Comparison of ENCODE assay signal across 8 cellular contexts in genomic region chr22:41746563-41747400, GRCh38. TPM values are rescaled to one million over a fixed set of nuclear protein-coding genes. Genes with fewer than 3 reads are reported as not detected.
DNase-seq lines count a peak whose midpoint lies in the region; ATAC-seq, FAIRE-seq and TF ChIP-seq lines count a peak whose summit lies in the region.

No MANE protein-coding gene starts in this region.

- CTCF ChIA-PET in activated CD4-positive, alpha-beta memory T cell treated with anti-CD3 and anti-CD28 coated beads, Interleukin-2, amount 10 ng/mL, durations not matched to agents 7 days and 5 days (lab: Charles Lee), result interaction anchor here (0.6 to 4.0 kb wide), 40 partner anchors 9 to 623 kb away, joined by 3 to 44 read pairs (median 4); partner anchors contain the start of genes CCDC134, CENPM, MEI1 and SNU13
- CTCF ChIA-PET in H1 (lab: Charles Lee; ENCODE audit: partially characterized antibody), result interaction anchor here (0.6 to 5.6 kb wide), 38 partner anchors 8 to 1477 kb away, joined by 3 to 54 read pairs (median 6); partner anchors contain the start of genes CCDC134, MEI1 and TNFRSF13C

- H3K27ac Mint-ChIP-seq in activated CD4-positive, alpha-beta memory T cell treated with anti-CD3 and anti-CD28 coated beads, Interleukin-2, amount 10 ng/mL, durations not matched to agents 7 days and 5 days, result no peak overlapping the region

- H2BK12ac ChIP-seq in H1 (ENCODE audit: low read depth, low read length), result no peak overlapping the region

- no peaks in the 10 kb centered on the region for H3K36me3 ChIP-seq in H1 (ENCODE audit: control insufficient read depth in 2 of 4, insufficient read depth in 4 of 4, low read length in 3 of 4)
- H3K36me3 ChIP-seq in mesendoderm (ENCODE audit: control insufficient read depth, insufficient read depth, low read length), result no peaks in the 10 kb centered on the region

- H2BK15ac ChIP-seq in H1 (ENCODE audit: low read length) (no peak overlapping the region), mesendoderm (replicated peaks; ENCODE audit: low read depth) (no peak overlapping the region)

- H2AFZ ChIP-seq in H1 (ENCODE audit: low read length), result no peak overlapping the region

- H3K27ac ChIP-seq in H1 (ENCODE audit: low read depth, low read length) (no peak overlapping the region), mesendoderm (ENCODE audit: low read depth, low read length) (no peak overlapping the region)

- no peak overlapping the region for H3K14ac ChIP-seq in H1 (ENCODE audit: insufficient read length)

- no peaks in the 10 kb centered on the region for H3K9me3 ChIP-seq in H1 (ENCODE audit: insufficient read depth in 2 of 2, low read depth in 1 of 2, low read length in 1 of 2)

- H3K36me3 Mint-ChIP-seq in activated CD4-positive, alpha-beta memory T cell treated with anti-CD3 and anti-CD28 coated beads, Interleukin-2, amount 10 ng/mL, durations not matched to agents 7 days and 5 days (ENCODE audit: low read depth), result no peaks in the 10 kb centered on the region

- H3K18ac ChIP-seq in H1 (ENCODE audit: extremely low read depth, low read length), result no peak overlapping the region
- no peak overlapping the region for H3K18ac ChIP-seq in mesendoderm (ENCODE audit: low read length)

- H3K9ac ChIP-seq in H1 (replicated peaks in 1 of 4; ENCODE audit: extremely low read depth in 1 of 4, low read depth in 3 of 4, low read length in 3 of 4) (no peak overlapping the region), mesendoderm (ENCODE audit: low read length) (no peak overlapping the region)

- H3K23ac ChIP-seq in H1 (ENCODE audit: insufficient read length) (no peak overlapping the region), mesendoderm (ENCODE audit: low read length) (no peak overlapping the region)

- H3K27me3 ChIP-seq in H1 (replicated peaks in 1 of 4; ENCODE audit: control insufficient read depth in 3 of 4, extremely low read depth in 1 of 4, insufficient read depth in 3 of 4, low read length in 3 of 4) (no peaks in the 10 kb centered on the region; a peak in 1 of 7 replicates), mesendoderm (ENCODE audit: insufficient read depth, low read length, poor library complexity) (no peaks in the 10 kb centered on the region)

- H4K5ac ChIP-seq in H1 (ENCODE audit: insufficient read length, low read depth, low read length) (no peak overlapping the region), mesendoderm (ENCODE audit: low read length) (no peak overlapping the region)

- DNase-seq in AG08395 (ENCODE audit: low spot score) (peak; percentile 90), NCI-H526 treated with DMSO at 0.1 percent for 48 hours (lab: John Stamatoyannopoulos, UW) (peak; percentile 3), H1 (ENCODE audit: low read depth in 1 of 2, low spot score in 2 of 2) (peak; percentile 46 to 77), mesendoderm (peak; percentile 90)
- peak; percentile 58 for DNase-seq in activated CD4-positive, alpha-beta memory T cell treated with anti-CD3 and anti-CD28 coated beads, Interleukin-2, amount 10 ng/mL, durations not matched to agents 7 days and 5 days
- peak; percentile 0 to 10 for DNase-seq in stimulated activated CD8-positive, alpha-beta memory T cell treated with anti-CD3 and anti-CD28 coated beads, Interleukin-15, amount 100 ng/mL, for 4 hours (ENCODE audit: low read depth in 2 of 2)

- H2BK5ac ChIP-seq in H1 (ENCODE audit: low read depth, low read length) (no peak overlapping the region), mesendoderm (ENCODE audit: low read length) (no peak overlapping the region)

- no peak for TF ChIP-seq EP300 in H1 (IDR thresholded peaks at IDR 0.05; ENCODE audit: borderline replicate concordance in 1 of 2, low read depth in 2 of 2, low read length in 2 of 2)

- peak; percentile 79 to 84 for TF ChIP-seq RAD21 in H1 (IDR thresholded peaks at IDR 0.05 in 1 of 2, conservative IDR thresholded peaks at IDR 0.05 in 1 of 2; ENCODE audit: low read depth in 2 of 2, low read length in 2 of 2)

- H3K56ac ChIP-seq in H1 (replicated peaks; ENCODE audit: insufficient read length, low read depth, low read length), result no peak overlapping the region
- H3K56ac ChIP-seq in mesendoderm (ENCODE audit: low read length), result no peak overlapping the region

- H3K4me3 ChIP-seq in H1 (ENCODE audit: extremely low read depth in 1 of 4, insufficient read depth in 2 of 4, low read depth in 3 of 4, low read length in 4 of 4) (no peak overlapping the region), mesendoderm (ENCODE audit: low read length) (no peak overlapping the region)

- H3K4me3 Mint-ChIP-seq in activated CD4-positive, alpha-beta memory T cell treated with anti-CD3 and anti-CD28 coated beads, Interleukin-2, amount 10 ng/mL, durations not matched to agents 7 days and 5 days, result no peak overlapping the region

- FAIRE-seq in H1 (lab: Jason Lieb, UNC), result peak; percentile 98

- H3K4ac ChIP-seq in H1 (replicated peaks; ENCODE audit: insufficient read length, low read depth, low read length), result no peak overlapping the region
- no peak overlapping the region for H3K4ac ChIP-seq in mesendoderm (ENCODE audit: low read depth, low read length)

- ATAC-seq in GM18520 (IDR thresholded peaks at IDR 0.05; ENCODE audit: unreplicated experiment) (peak; percentile 67), HG03342 (IDR thresholded peaks at IDR 0.05; ENCODE audit: unreplicated experiment) (peak; percentile 80)

- no peaks in the 10 kb centered on the region for H3K23me2 ChIP-seq in H1 (ENCODE audit: low read depth, low read length)

- H4K8ac ChIP-seq in H1 (ENCODE audit: extremely low read depth, insufficient read depth, low read length), result no peak overlapping the region
- H4K8ac ChIP-seq in mesendoderm (ENCODE audit: low read depth, low read length), result no peak overlapping the region

- H3K9me3 Mint-ChIP-seq in activated CD4-positive, alpha-beta memory T cell treated with anti-CD3 and anti-CD28 coated beads, Interleukin-2, amount 10 ng/mL, durations not matched to agents 7 days and 5 days, result no peaks in the 10 kb centered on the region

- no peak overlapping the region for H2BK20ac ChIP-seq in H1 (ENCODE audit: low read length)

- H2AK5ac ChIP-seq in H1 (ENCODE audit: low read depth, low read length) (no peak overlapping the region), mesendoderm (ENCODE audit: low read length) (no peak overlapping the region)

- TF ChIP-seq POLR2A in H1 (IDR thresholded peaks at IDR 0.05; ENCODE audit: control extremely low read depth in 1 of 2, low read depth in 2 of 2, low read length in 2 of 2), result no peak

- POLR2A ChIA-PET in activated CD4-positive, alpha-beta memory T cell treated with anti-CD3 and anti-CD28 coated beads, Interleukin-2, amount 10 ng/mL, durations not matched to agents 7 days and 5 days (lab: Charles Lee), result interaction anchor here (0.7 to 3.5 kb wide), 6 partner anchors 35 to 194 kb away, joined by 4 to 26 read pairs (median 6); partner anchors contain the start of genes CCDC134 and SNU13
- POLR2A ChIA-PET in H1 (lab: Charles Lee; ENCODE audit: partially characterized antibody), result interaction anchor here (0.6 to 2.7 kb wide), 2 partner anchors 53 to 135 kb away, joined by 5 to 13 read pairs; partner anchors contain the start of gene CCDC134

- peaks cover 11% of the 10 kb centered on the region for H3K4me1 Mint-ChIP-seq in activated CD4-positive, alpha-beta memory T cell treated with anti-CD3 and anti-CD28 coated beads, Interleukin-2, amount 10 ng/mL, durations not matched to agents 7 days and 5 days

- peak; percentile 83 to 93 (median 85) for TF ChIP-seq CTCF in H1 (IDR thresholded peaks at IDR 0.05; ENCODE audit: control extremely low read depth in 1 of 3, insufficient read depth in 1 of 3, low read depth in 1 of 3, low read length in 3 of 3)

- H2BK120ac ChIP-seq in H1 (replicated peaks; ENCODE audit: low read depth, low read length) (no peak overlapping the region), mesendoderm (ENCODE audit: low read depth, low read length) (no peak overlapping the region)

- H4K91ac ChIP-seq in H1 (replicated peaks; ENCODE audit: insufficient read length, low read length), result no peak overlapping the region

- 12% methylated on average over 3 of the region's 3 CpGs; no CpG with 5 or more reads in 1 of the 2 experiments for WGBS in H1 (ENCODE audit: extremely low coverage in 1 of 2, insufficient coverage in 1 of 2, insufficient read length in 1 of 2, insufficient replicate concordance in 2 of 2, low coverage in 1 of 2, low lambda C conversion rate in 2 of 2, missing lambda C conversion rate in 1 of 2), 2 experiments
- no CpG with 5 or more reads among the region's 3 CpGs for WGBS in mesendoderm (ENCODE audit: extremely low coverage, insufficient coverage, low lambda C conversion rate)

- no peaks in the 10 kb centered on the region for H4K20me1 ChIP-seq in H1 (replicated peaks in 1 of 2; ENCODE audit: control insufficient read depth in 1 of 2, insufficient read depth in 2 of 2, low read length in 2 of 2)

- peaks cover 18% of the 10 kb centered on the region for H3K27me3 Mint-ChIP-seq in activated CD4-positive, alpha-beta memory T cell treated with anti-CD3 and anti-CD28 coated beads, Interleukin-2, amount 10 ng/mL, durations not matched to agents 7 days and 5 days

- no peaks in the 10 kb centered on the region for H3K79me2 ChIP-seq in H1 (ENCODE audit: control insufficient read depth in 1 of 2, insufficient read depth in 2 of 2, low read length in 2 of 2)
- no peaks in the 10 kb centered on the region for H3K79me2 ChIP-seq in mesendoderm (ENCODE audit: control insufficient read depth, insufficient read depth, low read length)

- H3K79me1 ChIP-seq in H1 (ENCODE audit: low read depth, low read length), result no peaks in the 10 kb centered on the region
- H3K79me1 ChIP-seq in mesendoderm (ENCODE audit: low read length), result no peaks in the 10 kb centered on the region

- no peak overlapping the region for H3K4me2 ChIP-seq in H1 (ENCODE audit: insufficient read depth in 1 of 2, low read depth in 2 of 2, low read length in 2 of 2)
- no peak overlapping the region for H3K4me2 ChIP-seq in mesendoderm (ENCODE audit: low read length)

- H3K4me1 ChIP-seq in H1 (replicated peaks in 1 of 4; ENCODE audit: control insufficient read depth in 3 of 4, insufficient read depth in 4 of 4, low read length in 3 of 4) (no peaks in the 10 kb centered on the region), mesendoderm (ENCODE audit: control insufficient read depth, low read depth, low read length) (no peaks in the 10 kb centered on the region)

RNA-seq across cellular contexts. Expression of gene MEI1, which starts 47.5 kb away (rescaled TPM):
- 10 to 100 TPM; 75.5 to 79.1 TPM for total RNA-seq in activated CD4-positive, alpha-beta memory T cell treated with anti-CD3 and anti-CD28 coated beads, Interleukin-2, amount 10 ng/mL, durations not matched to agents 7 days and 5 days
- 0.36 and 0.54 TPM in 2 replicates for total RNA-seq in H1 (2021; fragmentation: NEBNext Ultra II Directional; extraction: Animal tissue kit (Norgen Biotek cat#: 25700))
- polyA plus RNA-seq in H1 (2011; rRNA removed), result 0.27 and 0.38 TPM in 2 replicates
- 0.23 TPM for polyA plus RNA-seq in H1 (2011; cell fraction: cytosol; rRNA removed)
- 1.1 TPM for polyA plus RNA-seq in H1 (2011; cell fraction: nucleus; rRNA removed)
- 0.20 to 1.1 TPM (median 0.63 TPM) in 4 replicates for polyA plus RNA-seq in H1 (2012, experiment 1 of 2)
- 0.04 TPM for polyA plus RNA-seq in H1 (2012, experiment 2 of 2)
- 0.18 TPM for polyA plus RNA-seq in H1 (2013, experiment 1 of 2)
- polyA plus RNA-seq in H1 (2013, experiment 2 of 2), result 0.28 TPM
- 0.19 and 0.32 TPM in 2 replicates for polyA minus RNA-seq in H1 (2011; rRNA and poly(A)+ RNA removed)
- polyA minus RNA-seq in H1 (2011; cell fraction: cytosol; rRNA and poly(A)+ RNA removed), result not detected
- 0.60 TPM for polyA minus RNA-seq in H1 (2011; cell fraction: nucleus; rRNA and poly(A)+ RNA removed)
- polyA plus RNA-seq in mesendoderm (2013, experiment 1 of 2), result 0.38 TPM
- polyA plus RNA-seq in mesendoderm (2013, experiment 2 of 2), result 0.31 TPM

RNA-seq across cellular contexts. Expression of gene CCDC134, which starts 53.7 kb away (rescaled TPM):
- total RNA-seq in activated CD4-positive, alpha-beta memory T cell treated with anti-CD3 and anti-CD28 coated beads, Interleukin-2, amount 10 ng/mL, durations not matched to agents 7 days and 5 days, result 10 to 100 TPM; 17.9 to 20.3 TPM
- 20.0 and 21.4 TPM in 2 replicates for total RNA-seq in H1 (2021; fragmentation: NEBNext Ultra II Directional; extraction: Animal tissue kit (Norgen Biotek cat#: 25700))
- 7.7 and 10.3 TPM in 2 replicates for polyA plus RNA-seq in H1 (2011; rRNA removed)
- 7.0 TPM for polyA plus RNA-seq in H1 (2011; cell fraction: cytosol; rRNA removed)
- 10.7 TPM for polyA plus RNA-seq in H1 (2011; cell fraction: nucleus; rRNA removed)
- polyA plus RNA-seq in H1 (2012, experiment 1 of 2), result 5.8 to 7.4 TPM (median 7.1 TPM) in 4 replicates
- polyA plus RNA-seq in H1 (2012, experiment 2 of 2), result 6.0 TPM
- polyA plus RNA-seq in H1 (2013, experiment 1 of 2), result 16.1 TPM
- polyA plus RNA-seq in H1 (2013, experiment 2 of 2), result 17.3 TPM
- polyA minus RNA-seq in H1 (2011; rRNA and poly(A)+ RNA removed), result 40.9 and 42.1 TPM in 2 replicates
- polyA minus RNA-seq in H1 (2011; cell fraction: cytosol; rRNA and poly(A)+ RNA removed), result 16.9 TPM
- 13.3 TPM for polyA minus RNA-seq in H1 (2011; cell fraction: nucleus; rRNA and poly(A)+ RNA removed)
- 8.3 TPM for polyA plus RNA-seq in mesendoderm (2013, experiment 1 of 2)
- 8.0 TPM for polyA plus RNA-seq in mesendoderm (2013, experiment 2 of 2)

RNA-seq across cellular contexts. Expression of gene SNU13, which starts 58.1 kb away (rescaled TPM):
- total RNA-seq in activated CD4-positive, alpha-beta memory T cell treated with anti-CD3 and anti-CD28 coated beads, Interleukin-2, amount 10 ng/mL, durations not matched to agents 7 days and 5 days, result 100 to 1,000 TPM; 166 to 176 TPM
- 214 and 241 TPM in 2 replicates for total RNA-seq in H1 (2021; fragmentation: NEBNext Ultra II Directional; extraction: Animal tissue kit (Norgen Biotek cat#: 25700))
- polyA plus RNA-seq in H1 (2011; rRNA removed), result 227 and 281 TPM in 2 replicates
- polyA plus RNA-seq in H1 (2011; cell fraction: cytosol; rRNA removed), result 271 TPM
- 184 TPM for polyA plus RNA-seq in H1 (2011; cell fraction: nucleus; rRNA removed)
- 218 to 238 TPM (median 232 TPM) in 4 replicates for polyA plus RNA-seq in H1 (2012, experiment 1 of 2)
- 229 TPM for polyA plus RNA-seq in H1 (2012, experiment 2 of 2)
- polyA plus RNA-seq in H1 (2013, experiment 1 of 2), result 164 TPM
- 172 TPM for polyA plus RNA-seq in H1 (2013, experiment 2 of 2)
- polyA minus RNA-seq in H1 (2011; rRNA and poly(A)+ RNA removed), result 142 and 189 TPM in 2 replicates
- polyA minus RNA-seq in H1 (2011; cell fraction: cytosol; rRNA and poly(A)+ RNA removed), result 93.0 TPM
- polyA minus RNA-seq in H1 (2011; cell fraction: nucleus; rRNA and poly(A)+ RNA removed), result 60.0 TPM
- polyA plus RNA-seq in mesendoderm (2013, experiment 1 of 2), result 197 TPM
- polyA plus RNA-seq in mesendoderm (2013, experiment 2 of 2), result 198 TPM

Comparison
In these comparisons a context has a peak if more than half of its experiments do, and no peak if none do; other contexts are left out.
1. DNase-seq: peak in every context shown above with its lines; median percentile 90 in AG08395; 90 in mesendoderm; 62 in H1; 58 in activated CD4-positive, alpha-beta memory T cell treated with anti-CD3 and anti-CD28 coated beads, Interleukin-2, amount 10 ng/mL, durations not matched to agents 7 days and 5 days; 5 in stimulated activated CD8-positive, alpha-beta memory T cell treated with anti-CD3 and anti-CD28 coated beads, Interleukin-15, amount 100 ng/mL, for 4 hours; 3 in NCI-H526 treated with DMSO at 0.1 percent for 48 hours.
2. RNA of gene MEI1, which starts 47.5 kb away (total RNA-seq): 75.5 to 79.1 TPM in activated CD4-positive, alpha-beta memory T cell treated with anti-CD3 and anti-CD28 coated beads, Interleukin-2, amount 10 ng/mL, durations not matched to agents 7 days and 5 days; 0.36 to 0.54 TPM in H1; every median in the first group is over 10 times any median in the second.